Comparison of ENCODE assay signal across 8 cellular contexts in genomic region chr5:160021818-160022446, GRCh38. TPM values are rescaled to one million over a fixed set of nuclear protein-coding genes. Genes with fewer than 3 reads are reported as not detected.
DNase-seq lines count a peak whose midpoint lies in the region; ATAC-seq, FAIRE-seq and TF ChIP-seq lines count a peak whose summit lies in the region.

No MANE protein-coding gene starts in this region.

- no peaks in the 10 kb centered on the region for H3K4me1 Mint-ChIP-seq in neural progenitor cell

- H4K20me1 ChIP-seq in fibroblast of lung (ENCODE audit: control insufficient read depth, extremely low read depth, insufficient read depth, low read length) (no peaks in the 10 kb centered on the region), neural progenitor cell (ENCODE audit: low read depth) (peaks cover 15% of the 10 kb centered on the region)

- H3K4me3 ChIP-seq in fibroblast of lung (replicated peaks in 1 of 4; ENCODE audit: control extremely low read depth in 1 of 4, insufficient read depth in 1 of 4, low read depth in 3 of 4, low read length in 4 of 4) (no peak overlapping the region), neural progenitor cell (no peak overlapping the region), vagina (no peak overlapping the region)

- H3K27me3 ChIP-seq in fibroblast of lung (ENCODE audit: control insufficient read depth, insufficient read depth, low read length) (no peaks in the 10 kb centered on the region), neural progenitor cell (no peaks in the 10 kb centered on the region), vagina (no peaks in the 10 kb centered on the region)

- H3K27ac ChIP-seq in fibroblast of lung (ENCODE audit: insufficient read depth, low read length) (no peak overlapping the region), neural progenitor cell (no peak overlapping the region), vagina (no peak overlapping the region)

- H3K4me2 ChIP-seq in fibroblast of lung (ENCODE audit: extremely low read depth, insufficient read depth, low read length) (peak overlapping the region; percentile 20), neural progenitor cell (no peak overlapping the region)

- H3K9ac ChIP-seq in fibroblast of lung (ENCODE audit: insufficient read depth, low read length), result no peak overlapping the region
- H3K9ac ChIP-seq in neural progenitor cell, result no peak overlapping the region

- H3K9me3 ChIP-seq in fibroblast of lung (ENCODE audit: control insufficient read depth, insufficient read depth, low read depth, low read length), result no peaks in the 10 kb centered on the region
- H3K9me3 ChIP-seq in neural progenitor cell (ENCODE audit: low read depth), result no peaks in the 10 kb centered on the region
- no peaks in the 10 kb centered on the region for H3K9me3 ChIP-seq in vagina

- peak; percentile 77 to 78 for TF ChIP-seq CTCF in fibroblast of lung (conservative IDR thresholded peaks at IDR 0.05 in 1 of 2, IDR thresholded peaks at IDR 0.05 in 1 of 2; ENCODE audit: low read depth in 1 of 2, low read length in 2 of 2)
- peak; percentile 84 for TF ChIP-seq CTCF in neural progenitor cell (IDR thresholded peaks at IDR 0.05)
- peak; percentile 72 to 87 (median 83) for TF ChIP-seq CTCF in vagina (IDR thresholded peaks at IDR 0.05)

- peaks cover 9% of the 10 kb centered on the region for H3F3A ChIP-seq in neural progenitor cell (ENCODE audit: low read depth)

- no peak overlapping the region for H3K4me3 Mint-ChIP-seq in neural progenitor cell

- FAIRE-seq in HTR-8/SVneo (lab: Jason Lieb, UNC), result no peak

- H2AFZ ChIP-seq in fibroblast of lung (ENCODE audit: low read length) (no peak overlapping the region), neural progenitor cell (replicated peaks) (no peak overlapping the region)

- peaks cover 11% of the 10 kb centered on the region for H3K36me3 Mint-ChIP-seq in neural progenitor cell

- no peaks in the 10 kb centered on the region for H3K9me3 Mint-ChIP-seq in neural progenitor cell

- H3K36me3 ChIP-seq in fibroblast of lung (ENCODE audit: control insufficient read depth, insufficient read depth, low read length) (no peaks in the 10 kb centered on the region), neural progenitor cell (no peaks in the 10 kb centered on the region), vagina (no peaks in the 10 kb centered on the region)

- H3K27me3 Mint-ChIP-seq in neural progenitor cell (ENCODE audit: insufficient read depth, low read depth), result peaks cover 2% of the 10 kb centered on the region

- intact Hi-C loops in vagina (cut with DNase I), result loop anchor here (5.0 to 10.0 kb wide), 2 partner anchors 325 to 363 kb away; no protein-coding TSS in a partner anchor

- H3K79me2 ChIP-seq in fibroblast of lung (ENCODE audit: control insufficient read depth, insufficient read depth, low read length) (no peaks in the 10 kb centered on the region), neural progenitor cell (ENCODE audit: low read depth) (peaks cover 31% of the 10 kb centered on the region)

- peaks cover 7% of the 10 kb centered on the region for H3K4me1 ChIP-seq in fibroblast of lung (ENCODE audit: control insufficient read depth, extremely low read depth, insufficient read depth, low read length)
- no peaks in the 10 kb centered on the region for H3K4me1 ChIP-seq in neural progenitor cell
- peaks cover 6% of the 10 kb centered on the region for H3K4me1 ChIP-seq in vagina

- DNase-seq in EH (ENCODE audit: low read depth) (peak; percentile 71), HTR-8/SVneo (ENCODE audit: insufficient read length, low spot score) (peak; percentile 66), NOMO-1 treated with dmso at 0.1 percent for 144 hours (lab: John Stamatoyannopoulos, UW; ENCODE audit: unreplicated experiment) (peak; percentile 29), activated T-cell treated with anti-CD3 and anti-CD28 coated beads for 4 hours (peak; percentile 56), fibroblast of lung (ENCODE audit: low read depth in 2 of 2) (peak; percentile 47 to 80), neural progenitor cell (ENCODE audit: low spot score) (peak; percentile 70), vagina (ENCODE audit: extremely low spot score in 2 of 2) (no peak)

- peak; percentile 88 for ATAC-seq in GM21528 (IDR thresholded peaks at IDR 0.05; ENCODE audit: low FRiP score, unreplicated experiment)

- H3K27ac Mint-ChIP-seq in neural progenitor cell, result no peak overlapping the region

- TF ChIP-seq POLR2A in vagina (IDR thresholded peaks at IDR 0.05), result no peak

RNA-seq across cellular contexts. Expression of gene TTC1, which starts 13.0 kb away (rescaled TPM):
- total RNA-seq in fibroblast of lung (39.5 and 41.6 TPM in 2 replicates), neural progenitor cell (ENCODE audit: low replicate concordance) (45.2 and 50.0 TPM in 2 replicates), vagina (29.7 TPM)
- polyA plus RNA-seq in fibroblast of lung, result 63.7 and 68.3 TPM in 2 replicates
- polyA plus RNA-seq in fibroblast of lung (2012), result 55.9 and 67.3 TPM in 2 replicates
- polyA minus RNA-seq in fibroblast of lung (ENCODE audit: low replicate concordance), result 38.8 and 43.5 TPM in 2 replicates

Comparison
In these comparisons a context has a peak if more than half of its experiments do, and no peak if none do; other contexts are left out.
1. DNase-seq: peak in EH (single experiment), HTR-8/SVneo (single experiment), NOMO-1 treated with dmso at 0.1 percent for 144 hours (single experiment), activated T-cell treated with anti-CD3 and anti-CD28 coated beads for 4 hours (single experiment), fibroblast of lung (2 of 2) and neural progenitor cell (single experiment); none in vagina (0 of 2).
2. Peak in every context shown above with its lines, with median percentiles within 50 percentile points of each other: CTCF ChIP-seq.